ENCODE assay signal across 23 cellular contexts in genomic region chrX:43717161-43717560, GRCh38.
"Had no signal": no experiment of that assay in that cellular context is flagged by ENCODE, and none has a peak within 500 bp of the region (broad histone marks: within the 10 kb centered on the region; RNA-seq: fewer than 3 reads in every experiment).

No MANE protein-coding gene starts in this region.

- FAIRE-seq: colon, endometrium had no signal

- H3K4me1 ChIP-seq: left ventricle myocardium inferior, right lobe of liver, vagina had no signal

- H3K4me3 Mint-ChIP-seq: activated CD4-positive, alpha-beta T cell treated with anti-CD3 and anti-CD28 coated beads, Interleukin-2, amount 10 ng/mL, durations not matched to agents 7 days and 5 days; activated CD8-positive, alpha-beta T cell treated with anti-CD3 and anti-CD28 coated beads for 36 hours; activated T-cell treated with anti-CD3 and anti-CD28 coated beads, Interleukin-2, amount 50 U/mL, for 4 hours; activated T-helper 17 cell treated with anti-CD3 and anti-CD28 coated beads, Interleukin-2, amount 50 U/mL, for 72 hours; nephron; stimulated activated naive CD8-positive, alpha-beta T cell treated with anti-CD3 and anti-CD28 coated beads, Interleukin-15, Interleukin-2, amounts not matched to agents 100 ng/mL and 50 ng/mL, for 24 hours; T-helper 17 cell; type B pancreatic cell had no signal

- H3K36me3 Mint-ChIP-seq: type B pancreatic cell had no signal

- H3K36me3 ChIP-seq: thoracic aorta had no signal

- H3K27me3 ChIP-seq: right lobe of liver, vagina had no signal

- H3K4me3 ChIP-seq: left ventricle myocardium inferior, right lobe of liver, thoracic aorta, vagina had no signal

- H3K9me3 Mint-ChIP-seq: activated CD8-positive, alpha-beta T cell treated with anti-CD3 and anti-CD28 coated beads for 36 hours; activated T-cell treated with anti-CD3 and anti-CD28 coated beads, Interleukin-2, amount 50 U/mL, for 4 hours; activated T-helper 17 cell treated with anti-CD3 and anti-CD28 coated beads, Interleukin-2, amount 50 U/mL, for 72 hours; stimulated activated naive CD8-positive, alpha-beta T cell treated with anti-CD3 and anti-CD28 coated beads, Interleukin-15, Interleukin-2, amounts not matched to agents 100 ng/mL and 50 ng/mL, for 24 hours; type B pancreatic cell had no signal

- H3K4me1 Mint-ChIP-seq: activated CD4-positive, alpha-beta T cell treated with anti-CD3 and anti-CD28 coated beads, Interleukin-2, amount 10 ng/mL, durations not matched to agents 7 days and 5 days; activated T-helper 17 cell treated with anti-CD3 and anti-CD28 coated beads, Interleukin-2, amount 50 U/mL, for 72 hours; nephron; T-helper 17 cell had no signal

- H3K27me3 Mint-ChIP-seq: activated CD4-positive, alpha-beta T cell treated with anti-CD3 and anti-CD28 coated beads, Interleukin-2, amount 10 ng/mL, durations not matched to agents 7 days and 5 days; activated CD8-positive, alpha-beta T cell treated with anti-CD3 and anti-CD28 coated beads for 36 hours; activated T-helper 17 cell treated with anti-CD3 and anti-CD28 coated beads, Interleukin-2, amount 50 U/mL, for 72 hours; progenitor cell of endocrine pancreas; stimulated activated naive CD8-positive, alpha-beta T cell treated with anti-CD3 and anti-CD28 coated beads, Interleukin-15, Interleukin-2, amounts not matched to agents 100 ng/mL and 50 ng/mL, for 24 hours; T-helper 17 cell; type B pancreatic cell had no signal

- ATAC-seq: activated CD8-positive, alpha-beta T cell treated with anti-CD3 and anti-CD28 coated beads for 36 hours; activated T-cell treated with anti-CD3 and anti-CD28 coated beads, Interleukin-2, amount 50 U/mL, for 4 hours; right lobe of liver; T-helper 17 cell had no signal

- DNase-seq: activated CD4-positive, alpha-beta T cell treated with anti-CD3 and anti-CD28 coated beads for 1 hour; activated CD4-positive, alpha-beta T cell treated with anti-CD3 and anti-CD28 coated beads, Interleukin-2, amount 10 ng/mL, durations not matched to agents 7 days and 5 days; activated CD8-positive, alpha-beta T cell treated with anti-CD3 and anti-CD28 coated beads for 36 hours; activated gamma-delta T cell treated with Interleukin-2 at 50 U/mL for 16 hours; activated naive CD4-positive, alpha-beta T cell treated with anti-CD3 and anti-CD28 coated beads, Interleukin-2, amount 50 U/mL, for 16 hours; activated T-cell treated with anti-CD3 and anti-CD28 coated beads, Interleukin-2, amount 50 U/mL, for 4 hours; amniotic stem cell; dermis blood vessel endothelial cell; effector CD4-positive, alpha-beta T cell; left ventricle myocardium inferior; right lobe of liver; stimulated activated CD4-positive, alpha-beta T cell treated with anti-CD3 and anti-CD28 coated beads, Interleukin-4, amount 100 ng/mL, for 1 hour; SW 1271; T-helper 17 cell had no signal

- H3K27ac ChIP-seq: left ventricle myocardium inferior, right lobe of liver, thoracic aorta, vagina had no signal

- H3K9me3 ChIP-seq: left ventricle myocardium inferior, right lobe of liver, thoracic aorta, vagina had no signal

- H3K27ac Mint-ChIP-seq: activated CD4-positive, alpha-beta T cell treated with anti-CD3 and anti-CD28 coated beads, Interleukin-2, amount 10 ng/mL, durations not matched to agents 7 days and 5 days; activated CD8-positive, alpha-beta T cell treated with anti-CD3 and anti-CD28 coated beads for 36 hours; activated T-helper 17 cell treated with anti-CD3 and anti-CD28 coated beads, Interleukin-2, amount 50 U/mL, for 72 hours; nephron; progenitor cell of endocrine pancreas; stimulated activated naive CD8-positive, alpha-beta T cell treated with anti-CD3 and anti-CD28 coated beads, Interleukin-15, Interleukin-2, amounts not matched to agents 100 ng/mL and 50 ng/mL, for 24 hours; T-helper 17 cell; type B pancreatic cell had no signal
